In the genomic region with DNA sequence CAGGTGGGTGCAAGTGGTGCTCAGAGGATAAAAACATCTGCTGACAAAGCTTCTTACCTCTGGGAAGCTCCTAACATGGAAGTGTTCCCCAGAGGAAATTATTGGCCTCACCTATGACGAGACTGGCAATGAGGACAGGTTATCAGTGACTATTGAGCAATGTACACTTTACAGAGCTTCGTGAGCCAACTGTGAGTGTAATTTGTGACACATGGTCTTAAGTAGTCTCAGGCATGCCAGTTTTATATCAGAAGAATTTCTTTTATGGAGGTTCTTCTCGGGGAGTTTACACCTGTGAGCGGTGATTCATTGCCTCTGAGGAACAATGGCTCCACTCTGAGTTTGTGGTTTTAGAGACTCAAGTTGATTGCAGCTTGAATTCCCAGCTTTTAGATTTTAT, we compare ENCODE assay signal across 17 cellular contexts.
DNase-seq lines count a peak whose midpoint lies in the region; ATAC-seq and TF ChIP-seq lines count a peak whose summit lies in the region.
"Had no signal": no experiment of that assay in that cellular context is flagged by ENCODE, and none has a peak within 500 bp of the region (broad histone marks: within the 10 kb centered on the region; RNA-seq: fewer than 3 reads in every experiment).

No MANE protein-coding gene starts in this region.

- no peak overlapping the region for H3K9ac ChIP-seq in mucosa of rectum (ENCODE audit: low read depth in 1 of 2, low read length in 2 of 2)

- TF ChIP-seq CTCF in epithelial cell of esophagus (IDR thresholded peaks at IDR 0.05; ENCODE audit: insufficient read depth, low read depth, low read length, missing control alignments) = no peak

- H3K4me3 ChIP-seq in epithelial cell of esophagus (ENCODE audit: low read length) (no peak overlapping the region), mucosa of rectum (ENCODE audit: low read length in 2 of 2) (peak overlapping the region in 1 of 2 donors; percentile 5)
- H3K4me3 ChIP-seq: gastroesophageal sphincter had no signal

- H3K27ac ChIP-seq in mucosa of rectum (ENCODE audit: low read depth in 2 of 2, low read length in 2 of 2) = peak overlapping the region; percentile 71 to 73
- H3K27ac ChIP-seq: gastroesophageal sphincter had no signal

- DNase-seq in DMS79 (lab: John Stamatoyannopoulos, UW) = peak; percentile 8
- peak; percentile 58 for DNase-seq in NCI-H2107 treated with DMSO at 0.1 percent for 48 hours (lab: John Stamatoyannopoulos, UW; ENCODE audit: unreplicated experiment)
- peak; percentile 96 for DNase-seq in epithelial cell of esophagus (ENCODE audit: low read depth)
- DNase-seq in NCI-H82 treated with DMSO at 0.1 percent for 48 hours (lab: John Stamatoyannopoulos, UW; ENCODE audit: unreplicated experiment) = no peak
- DNase-seq in stimulated activated CD4-positive, alpha-beta T cell treated with anti-CD3 and anti-CD28 coated beads, Interleukin-4, amount 100 ng/mL, for 4 hours = no peak
- DNase-seq in UCSD-AML1 (lab: John Stamatoyannopoulos, UW; ENCODE audit: unreplicated experiment) = no peak
- DNase-seq: activated CD8-positive, alpha-beta memory T cell treated with anti-CD3 and anti-CD28 coated beads, Interleukin-2, amount 50 U/mL, for 48 hours; activated naive CD4-positive, alpha-beta T cell treated with anti-CD3 and anti-CD28 coated beads, Interleukin-2, amount 50 U/mL, for 16 hours; CD8-positive, alpha-beta T cell; HCEC 1CT; NCI-H146; NCI-H524; T-cell had no signal

- H3K27me3 ChIP-seq in mucosa of rectum (ENCODE audit: control insufficient read depth in 2 of 2, insufficient read depth in 2 of 2, low read length in 2 of 2) = no peaks in the 10 kb centered on the region
- H3K27me3 ChIP-seq: gastroesophageal sphincter had no signal

- no peak for ATAC-seq in GM19395 (IDR thresholded peaks at IDR 0.05; ENCODE audit: unreplicated experiment)
- ATAC-seq: activated CD4-positive, CD25-positive, alpha-beta regulatory T cell treated with anti-CD3 and anti-CD28 coated beads, Interleukin-2, amount 50 U/mL, for 24 hours; CD8-positive, alpha-beta T cell; gastroesophageal sphincter; T-cell had no signal

- H3K4me1 ChIP-seq in mucosa of rectum (ENCODE audit: control insufficient read depth in 2 of 2, insufficient read depth in 2 of 2, low read length in 2 of 2) = peaks cover 6 to 27% of the 10 kb centered on the region in 2 donors
- H3K4me1 ChIP-seq: gastroesophageal sphincter had no signal

- no peaks in the 10 kb centered on the region for H3K9me3 ChIP-seq in mucosa of rectum (ENCODE audit: control insufficient read depth in 2 of 2, low read length in 2 of 2)
- H3K9me3 ChIP-seq: gastroesophageal sphincter had no signal

- no peaks in the 10 kb centered on the region for H3K36me3 ChIP-seq in mucosa of rectum (ENCODE audit: control insufficient read depth in 2 of 2, insufficient read depth in 2 of 2, low read length in 2 of 2)
- H3K36me3 ChIP-seq: gastroesophageal sphincter had no signal

Comparison
In these comparisons a context has a peak if more than half of its experiments do, and no peak if none do; other contexts are left out.
1. DNase-seq: peak in DMS79 (single experiment), NCI-H2107 treated with DMSO at 0.1 percent for 48 hours (single experiment) and epithelial cell of esophagus (single experiment); none in NCI-H82 treated with DMSO at 0.1 percent for 48 hours (single experiment), stimulated activated CD4-positive, alpha-beta T cell treated with anti-CD3 and anti-CD28 coated beads, Interleukin-4, amount 100 ng/mL, for 4 hours (0 of 2) and UCSD-AML1 (single experiment).